Comparison of ENCODE assay signal across 18 cellular contexts in genomic region chrX:27391601-27392000, GRCh38.
DNase-seq lines count a peak whose midpoint lies in the region; ATAC-seq, FAIRE-seq and TF ChIP-seq lines count a peak whose summit lies in the region.
"Had no signal": no experiment of that assay in that cellular context is flagged by ENCODE, and none has a peak within 500 bp of the region (broad histone marks: within the 10 kb centered on the region; RNA-seq: fewer than 3 reads in every experiment).

No MANE protein-coding gene starts in this region.

- no peak overlapping the region for H3K27ac ChIP-seq in ovary
- H3K27ac ChIP-seq in small intestine (ENCODE audit: low read depth in 1 of 2, low read length in 1 of 2): no peak overlapping the region
- H3K27ac ChIP-seq: BLaER1 treated with 17β-estradiol and CSF1 and Interleukin-3, amounts not matched to agents 10 nM and 100 nM had no signal

- 75 to 87% (median 78%) methylated on average over 4 of the region's 4 CpGs for whole genome bisulfite sequencing in ovary, 3 donors
- WGBS in small intestine, 3 donors: 79 to 85% (median 83%) methylated on average over 4 of the region's 4 CpGs

- no peaks in the 10 kb centered on the region for H3K4me1 ChIP-seq in ovary (ENCODE audit: insufficient read depth)
- H3K4me1 ChIP-seq in small intestine (ENCODE audit: control insufficient read depth in 2 of 2, insufficient read depth in 1 of 2, low read depth in 1 of 2, low read length in 1 of 2): no peaks in the 10 kb centered on the region
- H3K4me1 ChIP-seq: BLaER1 treated with 17β-estradiol and CSF1 and Interleukin-3, amounts not matched to agents 10 nM and 100 nM had no signal

- intact Hi-C loops in ovary (cut with DNase I): no loop called here

- H3K4me3 ChIP-seq in ovary: no peak overlapping the region
- no peak overlapping the region for H3K4me3 ChIP-seq in small intestine (ENCODE audit: low read depth in 1 of 2, low read length in 2 of 2)
- H3K4me3 ChIP-seq: BLaER1 treated with 17β-estradiol and CSF1 and Interleukin-3, amounts not matched to agents 10 nM and 100 nM; GM23338 had no signal

- TF ChIP-seq CTCF in D721Med (IDR thresholded peaks at IDR 0.05; ENCODE audit: insufficient read depth, missing control alignments) (no peak), ovary (IDR thresholded peaks at IDR 0.05) (no peak)

- TF ChIP-seq POLR2A in ovary (IDR thresholded peaks at IDR 0.05): no peak

- no peak for TF ChIP-seq EP300 in ovary (IDR thresholded peaks at IDR 0.05)

- FAIRE-seq in D721Med (lab: Jason Lieb, UNC) (peak; percentile 55), small intestine (lab: Jason Lieb, UNC) (no peak)
- FAIRE-seq: GM12891, GM18507, H54 had no signal

- H3K9me3 ChIP-seq in ovary (no peaks in the 10 kb centered on the region), small intestine (ENCODE audit: control insufficient read depth, low read depth) (no peaks in the 10 kb centered on the region)
- H3K9me3 ChIP-seq: BLaER1 treated with 17β-estradiol and CSF1 and Interleukin-3, amounts not matched to agents 10 nM and 100 nM had no signal

- no peak for ATAC-seq in GM18520 (IDR thresholded peaks at IDR 0.05; ENCODE audit: unreplicated experiment)
- no peak for ATAC-seq in GM19023 (IDR thresholded peaks at IDR 0.05; ENCODE audit: unreplicated experiment)
- ATAC-seq: CD8-positive, alpha-beta T cell; GM23338 had no signal

- H3K36me3 ChIP-seq in ovary (no peaks in the 10 kb centered on the region), small intestine (ENCODE audit: control insufficient read depth in 2 of 2, insufficient read depth in 2 of 2, low read length in 2 of 2) (no peaks in the 10 kb centered on the region)
- H3K36me3 ChIP-seq: BLaER1 treated with 17β-estradiol and CSF1 and Interleukin-3, amounts not matched to agents 10 nM and 100 nM had no signal

- DNase-seq in D721Med (ENCODE audit: insufficient read length, low spot score) (no peak), astrocyte of the hippocampus (ENCODE audit: low read depth, low spot score) (peak; percentile 63), dermis blood vessel endothelial cell (peak; percentile 0), ovary (no peak), small intestine (no peak)
- DNase-seq: 8988T; Calu3; CD8-positive, alpha-beta T cell; DMS 273 treated with DMSO at 0.1 percent for 48 hours; DMS53; HCEC 1CT had no signal

- no peaks in the 10 kb centered on the region for H3K27me3 ChIP-seq in ovary
- no peaks in the 10 kb centered on the region for H3K27me3 ChIP-seq in small intestine (ENCODE audit: control insufficient read depth in 2 of 2, insufficient read depth in 2 of 2, low read length in 2 of 2)

Comparison
In these comparisons a context has a peak if more than half of its experiments do, and no peak if none do; other contexts are left out.
1. DNase-seq: peak in astrocyte of the hippocampus (single experiment) and dermis blood vessel endothelial cell (single experiment); none in D721Med (single experiment), ovary (0 of 5) and small intestine (single experiment).